ENCODE assay signal across 19 cellular contexts in the genomic region with DNA sequence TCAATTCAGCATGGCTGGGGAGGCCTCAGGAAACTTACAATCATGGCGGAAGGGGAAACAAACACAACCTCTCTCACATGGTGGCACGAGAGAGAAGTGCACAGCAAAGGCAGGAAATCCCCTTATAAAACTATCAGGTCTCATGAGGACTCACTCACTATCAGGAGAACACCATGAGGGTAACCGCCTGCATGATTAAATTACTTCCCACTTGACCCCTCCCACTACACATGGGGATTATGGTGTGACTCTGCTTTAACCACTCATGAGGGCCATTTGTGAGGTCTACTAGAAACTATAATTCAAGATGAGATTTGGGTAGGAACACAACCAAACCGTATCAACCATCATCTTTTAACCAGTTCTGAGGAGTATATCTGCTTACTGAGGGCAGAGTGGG.
"Had no signal": no experiment of that assay in that cellular context is flagged by ENCODE, and none has a peak within 500 bp of the region (broad histone marks: within the 10 kb centered on the region; RNA-seq: fewer than 3 reads in every experiment).

No MANE protein-coding gene starts in this region.

- DNase-seq: islet precursor cell; mesendoderm; naive B cell; natural killer cell; nephron progenitor cell; occipital lobe; psoas muscle; stimulated activated CD4-positive, alpha-beta T cell treated with anti-CD3 and anti-CD28 coated beads, Interleukin-12 subunit alpha, Interleukin-12 subunit beta, amount 100 ng/mL, for 4 hours; stimulated activated CD4-positive, alpha-beta T cell treated with anti-CD3 and anti-CD28 coated beads, Interleukin-15, amount 100 ng/mL, for 24 hours; stimulated activated CD4-positive, alpha-beta T cell treated with anti-CD3 and anti-CD28 coated beads, Interleukin-2, amount 100 ng/mL, for 24 hours; stimulated activated CD4-positive, alpha-beta T cell treated with anti-CD3 and anti-CD28 coated beads, Interleukin-4, amount 100 ng/mL, for 1 hour; stimulated activated naive B cell treated with anti-CD40 and anti-IgM and Interleukin-4, amounts not matched to agents 10 μg/mL and 1 μg/mL and 100 μg/mL, for 72 hours; stimulated activated naive CD8-positive, alpha-beta T cell treated with anti-CD3 and anti-CD28 coated beads, Interleukin-15, Interleukin-2, amounts not matched to agents 100 U/mL and 50 U/mL, for 24 hours; stomach; tibial artery; trophoblast cell; upper lobe of right lung had no signal

- ATAC-seq: left lobe of liver; natural killer cell; psoas muscle; sciatic nerve; stimulated activated naive B cell treated with anti-CD40 and anti-IgM and Interleukin-4, amounts not matched to agents 10 μg/mL and 1 μg/mL and 100 μg/mL, for 72 hours; stimulated activated naive CD8-positive, alpha-beta T cell treated with anti-CD3 and anti-CD28 coated beads, Interleukin-15, Interleukin-2, amounts not matched to agents 100 U/mL and 50 U/mL, for 24 hours; upper lobe of right lung had no signal
